Comparison of ENCODE assay signal across 24 cellular contexts in the genomic region with DNA sequence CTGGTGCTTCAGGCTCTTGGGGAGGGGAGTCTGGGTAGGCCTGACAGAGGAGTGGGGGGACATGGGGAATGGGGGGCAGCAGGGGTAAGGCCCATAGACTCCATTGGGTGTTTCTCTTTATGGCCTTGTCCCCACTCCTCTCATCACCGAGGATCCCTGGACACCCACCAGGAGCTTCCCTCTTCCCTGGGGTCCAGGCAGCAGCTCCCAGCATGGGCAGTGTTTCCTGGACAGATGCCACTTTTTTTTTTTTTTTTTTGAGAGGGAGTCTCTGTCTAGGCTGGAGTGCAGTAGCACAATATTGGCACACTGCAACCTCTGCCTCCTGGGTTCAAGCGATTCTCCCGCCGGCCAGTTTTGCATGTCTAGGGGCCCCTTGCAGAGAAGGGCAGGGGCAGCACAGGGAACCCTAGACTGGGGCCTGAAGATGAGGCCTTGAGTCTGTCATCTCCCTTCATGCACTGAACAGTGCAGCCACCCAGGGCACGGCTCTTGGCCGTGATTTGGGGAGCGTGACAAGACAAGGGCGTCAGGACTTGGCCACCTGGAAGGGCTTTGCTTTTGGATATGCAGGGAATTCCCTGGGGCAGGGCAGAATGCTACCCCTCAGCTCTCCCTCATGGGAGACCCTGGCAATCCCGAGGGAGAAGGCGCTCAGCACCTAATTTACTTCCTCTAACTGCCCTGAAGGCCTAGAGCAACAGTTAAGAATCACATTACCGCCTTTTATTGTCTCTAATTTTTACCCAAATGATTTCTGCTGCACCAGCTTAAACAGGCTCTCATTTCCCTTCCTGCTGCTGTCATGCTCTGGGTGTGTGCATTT.
"Had no signal": no experiment of that assay in that cellular context is flagged by ENCODE, and none has a peak within 500 bp of the region (broad histone marks: within the 10 kb centered on the region; RNA-seq: fewer than 3 reads in every experiment).

No MANE protein-coding gene starts in this region.

- H3K4me3 ChIP-seq: Peyer's patch, SJCRH30 had no signal

- H3K36me3 Mint-ChIP-seq: activated naive CD8-positive, alpha-beta T cell; brain; IgD-negative memory B cell; WTC11 had no signal

- DNase-seq: activated CD4-positive, alpha-beta T cell treated with anti-CD3 and anti-CD28 coated beads for 48 hours; activated CD4-positive, alpha-beta T cell treated with anti-CD3 and anti-CD28 coated beads, Interleukin-2, amount 50 U/mL, for 48 hours; activated CD4-positive, CD25-positive, alpha-beta regulatory T cell treated with anti-CD3 and anti-CD28 coated beads, Interleukin-2, amount 50 U/mL, for 72 hours; activated gamma-delta T cell; activated naive CD4-positive, alpha-beta T cell treated with anti-CD3 and anti-CD28 coated beads for 36 hours; activated T-cell treated with anti-CD3 and anti-CD28 coated beads for 4 hours; activated T-cell treated with anti-CD3 and anti-CD28 coated beads, Interleukin-2, amount 50 U/mL, for 48 hours; amygdala; KG1; MM.1S; NCI-H1105 treated with DMSO at 0.1 percent for 48 hours; NCI-H1694; NCI-H2029; NCI-H345; NCI-H510A; Peyer's patch; Right ventricle myocardium superior; SJCRH30 had no signal

- H3K4me1 Mint-ChIP-seq: activated T-helper 17 cell treated with anti-CD3 and anti-CD28 coated beads, Interleukin-2, amount 50 U/mL, for 72 hours; WTC11 had no signal

- H3K4me3 Mint-ChIP-seq: activated naive CD4-positive, alpha-beta T cell treated with anti-CD3 and anti-CD28 coated beads for 36 hours; activated naive CD8-positive, alpha-beta T cell; activated T-helper 17 cell treated with anti-CD3 and anti-CD28 coated beads, Interleukin-2, amount 50 U/mL, for 72 hours; brain; IgD-negative memory B cell; T-helper 1 cell treated with Interleukin-12 subunit alpha and Interleukin-12 subunit beta and Interleukin-4 antibody, amounts not matched to agents 30 μg/mL and 1 μg/mL, for 36 hours; WTC11 had no signal

- ATAC-seq: activated T-helper 17 cell treated with anti-CD3 and anti-CD28 coated beads, Interleukin-2, amount 50 U/mL, for 72 hours; WTC11 had no signal

- H3K27ac Mint-ChIP-seq: activated naive CD4-positive, alpha-beta T cell treated with anti-CD3 and anti-CD28 coated beads for 36 hours; activated naive CD8-positive, alpha-beta T cell; activated T-helper 17 cell treated with anti-CD3 and anti-CD28 coated beads, Interleukin-2, amount 50 U/mL, for 72 hours; brain; IgD-negative memory B cell; T-helper 1 cell treated with Interleukin-12 subunit alpha and Interleukin-12 subunit beta and Interleukin-4 antibody, amounts not matched to agents 30 μg/mL and 1 μg/mL, for 36 hours; WTC11 had no signal

- H3K27me3 Mint-ChIP-seq: activated naive CD8-positive, alpha-beta T cell; IgD-negative memory B cell had no signal

- H3K9me3 Mint-ChIP-seq: activated naive CD4-positive, alpha-beta T cell treated with anti-CD3 and anti-CD28 coated beads for 36 hours; T-helper 1 cell treated with Interleukin-12 subunit alpha and Interleukin-12 subunit beta and Interleukin-4 antibody, amounts not matched to agents 30 μg/mL and 1 μg/mL, for 36 hours had no signal
